Comparison of ENCODE assay signal across 14 cellular contexts in the genomic region with DNA sequence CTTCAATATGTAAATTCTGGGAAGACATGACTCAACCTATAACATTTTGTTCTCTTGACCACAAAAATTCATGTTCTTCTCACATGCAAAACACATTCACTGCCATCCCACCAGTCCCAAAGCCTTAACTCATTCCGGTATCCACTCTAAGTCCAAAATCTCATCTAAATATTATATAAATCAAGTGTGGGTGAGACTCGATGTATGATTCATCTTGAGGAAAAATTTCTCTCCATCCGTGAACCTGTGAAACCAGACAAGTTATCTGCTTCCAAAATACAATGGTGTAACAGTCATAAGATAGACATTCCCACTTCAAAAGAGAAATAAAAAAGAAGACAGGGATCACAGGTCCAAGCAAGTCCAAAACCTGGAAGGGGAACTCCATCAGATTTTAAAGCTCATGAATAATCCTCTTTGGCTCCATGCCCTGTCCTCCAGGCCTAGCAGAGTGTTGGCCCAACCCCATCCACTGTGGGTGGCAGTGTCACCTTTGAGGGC.
DNase-seq lines count a peak whose midpoint lies in the region; ATAC-seq and TF ChIP-seq lines count a peak whose summit lies in the region.
"Had no signal": no experiment of that assay in that cellular context is flagged by ENCODE, and none has a peak within 500 bp of the region (broad histone marks: within the 10 kb centered on the region; RNA-seq: fewer than 3 reads in every experiment).

No MANE protein-coding gene starts in this region.

- H3K9me3 ChIP-seq in SJSA1 (replicated peaks) (no peaks in the 10 kb centered on the region), fibroblast of lung (ENCODE audit: control insufficient read depth, insufficient read depth, low read depth, low read length) (no peaks in the 10 kb centered on the region), osteoblast (ENCODE audit: low read depth, low read length) (no peaks in the 10 kb centered on the region), esophagus muscularis mucosa (no peaks in the 10 kb centered on the region)

- no peaks in the 10 kb centered on the region for H3K27me3 ChIP-seq in SJSA1 (replicated peaks)
- no peaks in the 10 kb centered on the region for H3K27me3 ChIP-seq in fibroblast of lung (ENCODE audit: control insufficient read depth, insufficient read depth, low read length)
- no peaks in the 10 kb centered on the region for H3K27me3 ChIP-seq in osteoblast (ENCODE audit: insufficient read depth, low read length)
- H3K27me3 ChIP-seq in esophagus muscularis mucosa: no peaks in the 10 kb centered on the region

- no peak for TF ChIP-seq EP300 in esophagus muscularis mucosa (IDR thresholded peaks at IDR 0.05)

- H3K79me2 ChIP-seq in fibroblast of lung (ENCODE audit: control insufficient read depth, insufficient read depth, low read length) (no peaks in the 10 kb centered on the region), osteoblast (ENCODE audit: insufficient read depth, low read length) (no peaks in the 10 kb centered on the region)

- no peak for TF ChIP-seq CTCF in fibroblast of lung (conservative IDR thresholded peaks at IDR 0.05 in 1 of 2, IDR thresholded peaks at IDR 0.05 in 1 of 2; ENCODE audit: low read depth in 1 of 2, low read length in 2 of 2)
- no peak for TF ChIP-seq CTCF in osteoblast (IDR thresholded peaks at IDR 0.05; ENCODE audit: extremely low read depth, low read depth, low read length)
- no peak for TF ChIP-seq CTCF in esophagus muscularis mucosa (IDR thresholded peaks at IDR 0.05)

- H3K4me1 ChIP-seq in SJSA1 (replicated peaks) (peaks cover 16% of the 10 kb centered on the region), fibroblast of lung (ENCODE audit: control insufficient read depth, extremely low read depth, insufficient read depth, low read length) (peaks cover 5% of the 10 kb centered on the region), osteoblast (ENCODE audit: insufficient read depth, low read length) (no peaks in the 10 kb centered on the region), esophagus muscularis mucosa (no peaks in the 10 kb centered on the region)

- H3K4me3 ChIP-seq in SJSA1 (no peak overlapping the region), fibroblast of lung (replicated peaks in 1 of 4; ENCODE audit: control extremely low read depth in 1 of 4, insufficient read depth in 1 of 4, low read depth in 3 of 4, low read length in 4 of 4) (no peak overlapping the region), osteoblast (ENCODE audit: insufficient read depth, low read length) (no peak overlapping the region), esophagus muscularis mucosa (no peak overlapping the region)

- H4K20me1 ChIP-seq in fibroblast of lung (ENCODE audit: control insufficient read depth, extremely low read depth, insufficient read depth, low read length): no peaks in the 10 kb centered on the region
- no peaks in the 10 kb centered on the region for H4K20me1 ChIP-seq in osteoblast (ENCODE audit: insufficient read depth, low read length)

- intact Hi-C loops in esophagus muscularis mucosa (cut with DNase I): no loop called here

- H3K9ac ChIP-seq in fibroblast of lung (ENCODE audit: insufficient read depth, low read length): no peak overlapping the region

- H3K4me2 ChIP-seq in fibroblast of lung (ENCODE audit: extremely low read depth, insufficient read depth, low read length): no peak overlapping the region
- H3K4me2 ChIP-seq in osteoblast (ENCODE audit: insufficient read depth, low read length): no peak overlapping the region

- 75% methylated on average over 3 of the region's 3 CpGs for WGBS in esophagus muscularis mucosa

- H3K27ac ChIP-seq in SJSA1 (peak overlapping the region; percentile 65), fibroblast of lung (ENCODE audit: insufficient read depth, low read length) (peak overlapping the region; percentile 47), osteoblast (ENCODE audit: low read depth, low read length) (peak overlapping the region; percentile 67), esophagus muscularis mucosa (replicated peaks in 1 of 4) (no peak overlapping the region)

- TF ChIP-seq POLR2A in esophagus muscularis mucosa (IDR thresholded peaks at IDR 0.05; ENCODE audit: low read depth): no peak

- H3K36me3 ChIP-seq in SJSA1 (no peaks in the 10 kb centered on the region), fibroblast of lung (ENCODE audit: control insufficient read depth, insufficient read depth, low read length) (no peaks in the 10 kb centered on the region), osteoblast (ENCODE audit: insufficient read depth, low read length) (no peaks in the 10 kb centered on the region), esophagus muscularis mucosa (no peaks in the 10 kb centered on the region)

- DNase-seq in GM04503 (ENCODE audit: low read depth) (peak; percentile 14), SJSA1 (ENCODE audit: low read depth in 1 of 2, low spot score in 2 of 2) (peak; percentile 69 to 74), fibroblast of lung (ENCODE audit: low read depth in 2 of 2) (peak; percentile 84 to 100), osteoblast (ENCODE audit: insufficient read length, low spot score, missing footprints) (no peak), esophagus muscularis mucosa (ENCODE audit: extremely low spot score) (no peak)
- DNase-seq: activated CD4-positive, CD25-positive, alpha-beta regulatory T cell treated with anti-CD3 and anti-CD28 coated beads, Interleukin-2, amount 50 U/mL, for 72 hours; activated naive CD8-positive, alpha-beta T cell treated with anti-CD3 and anti-CD28 coated beads, Interleukin-2, amount 50 U/mL, for 24 hours; CD4-positive, CD25-positive, alpha-beta regulatory T cell; glutamatergic neuron; naive B cell; SW 1271 had no signal

- no peak overlapping the region for H2AFZ ChIP-seq in fibroblast of lung (ENCODE audit: low read length)
- no peak overlapping the region for H2AFZ ChIP-seq in osteoblast (ENCODE audit: low read length)

- ATAC-seq in HG03095 (IDR thresholded peaks at IDR 0.05; ENCODE audit: unreplicated experiment) (no peak), HG03025 (IDR thresholded peaks at IDR 0.05; ENCODE audit: low FRiP score, unreplicated experiment) (no peak), GM21423 (IDR thresholded peaks at IDR 0.05; ENCODE audit: unreplicated experiment) (no peak)
- ATAC-seq: activated naive CD8-positive, alpha-beta T cell treated with anti-CD3 and anti-CD28 coated beads, Interleukin-2, amount 50 U/mL, for 24 hours had no signal

Comparison
In these comparisons a context has a peak if more than half of its experiments do, and no peak if none do; other contexts are left out.
1. DNase-seq: peak in GM04503 (single experiment), SJSA1 (2 of 2) and fibroblast of lung (2 of 2); none in osteoblast (single experiment) and esophagus muscularis mucosa (single experiment).
2. H3K27ac ChIP-seq: peak in SJSA1 (single experiment), fibroblast of lung (single experiment) and osteoblast (single experiment); none in esophagus muscularis mucosa (0 of 4).